In genomic region chr1:156146749-156147405, GRCh38 we compare ENCODE assay signal across 8 cellular contexts. TPM values are rescaled to one million over a fixed set of nuclear protein-coding genes. Genes with fewer than 3 reads are reported as not detected.
DNase-seq lines count a peak whose midpoint lies in the region; TF ChIP-seq lines count a peak whose summit lies in the region.

No MANE protein-coding gene starts in this region.

- 67% methylated on average over 9 of the region's 9 CpGs for WGBS in HUES64

- H3K4me1 ChIP-seq in HUES64 (ENCODE audit: insufficient read depth, low read length): peaks cover 37% of the 10 kb centered on the region

- H3K4me3 ChIP-seq in AG10803 (ENCODE audit: low read length) (no peak overlapping the region), HUES64 (ENCODE audit: low read length) (no peak overlapping the region)

- H3K27me3 ChIP-seq in HUES64 (ENCODE audit: insufficient read depth, low read length): no peaks in the 10 kb centered on the region

- no peak overlapping the region for H3K9ac ChIP-seq in HUES64 (ENCODE audit: low read depth, low read length)

- no peaks in the 10 kb centered on the region for H3K36me3 ChIP-seq in HUES64 (ENCODE audit: insufficient read depth, low read length)

- DNase-seq in AG10803 (ENCODE audit: low read depth): peak; percentile 48
- peak in 39 of 56 donors; percentile 18 to 74 (median 50) for DNase-seq in amygdala (lab: John Stamatoyannopoulos, UW)
- DNase-seq in mucosa of gallbladder (ENCODE audit: low spot score): peak; percentile 61
- DNase-seq in NCI-H446 (lab: John Stamatoyannopoulos, UW): no peak
- DNase-seq in LoVo (ENCODE audit: low spot score): no peak
- no peak for DNase-seq in activated gamma-delta T cell treated with Interleukin-2 at 50 U/mL for 16 hours
- no peak for DNase-seq in NCI-H1930 (lab: John Stamatoyannopoulos, UW)

- peak overlapping the region; percentile 15; the same call in 1 of the 2 replicates for H3K27ac ChIP-seq in HUES64 (ENCODE audit: low read depth, low read length)

- no peak for TF ChIP-seq CTCF in AG10803 (conservative IDR thresholded peaks at IDR 0.05; ENCODE audit: low read length)

- H3K9me3 ChIP-seq in HUES64 (ENCODE audit: insufficient read depth, low read depth, low read length): no peaks in the 10 kb centered on the region

RNA-seq across cellular contexts. Expression of gene SEMA4A, which starts 6.5 kb away (rescaled TPM):
- polyA plus RNA-seq in HUES64 (2013, experiment 1 of 2): 5.7 TPM
- polyA plus RNA-seq in HUES64 (2013, experiment 2 of 2): 4.9 TPM
- total RNA-seq in mucosa of gallbladder: 24.4 TPM

RNA-seq across cellular contexts. Expression of gene LMNA, which starts 32.4 kb away (rescaled TPM):
- 30.5 TPM for polyA plus RNA-seq in HUES64 (2013, experiment 1 of 2)
- polyA plus RNA-seq in HUES64 (2013, experiment 2 of 2): 31.3 TPM
- total RNA-seq in mucosa of gallbladder: 293 TPM

RNA-seq across cellular contexts. Expression of gene SLC25A44, which starts 47.0 kb away (rescaled TPM):
- 19.3 TPM for polyA plus RNA-seq in HUES64 (2013, experiment 1 of 2)
- 20.0 TPM for polyA plus RNA-seq in HUES64 (2013, experiment 2 of 2)
- 25.0 TPM for total RNA-seq in mucosa of gallbladder

Comparison
In these comparisons a context has a peak if more than half of its experiments do, and no peak if none do; other contexts are left out.
1. DNase-seq: peak in AG10803 (single experiment), amygdala (39 of 56) and mucosa of gallbladder (single experiment); none in NCI-H446 (0 of 2), LoVo (single experiment), activated gamma-delta T cell treated with Interleukin-2 at 50 U/mL for 16 hours (single experiment) and NCI-H1930 (0 of 2).